ENCODE assay signal across 19 cellular contexts in the genomic region with DNA sequence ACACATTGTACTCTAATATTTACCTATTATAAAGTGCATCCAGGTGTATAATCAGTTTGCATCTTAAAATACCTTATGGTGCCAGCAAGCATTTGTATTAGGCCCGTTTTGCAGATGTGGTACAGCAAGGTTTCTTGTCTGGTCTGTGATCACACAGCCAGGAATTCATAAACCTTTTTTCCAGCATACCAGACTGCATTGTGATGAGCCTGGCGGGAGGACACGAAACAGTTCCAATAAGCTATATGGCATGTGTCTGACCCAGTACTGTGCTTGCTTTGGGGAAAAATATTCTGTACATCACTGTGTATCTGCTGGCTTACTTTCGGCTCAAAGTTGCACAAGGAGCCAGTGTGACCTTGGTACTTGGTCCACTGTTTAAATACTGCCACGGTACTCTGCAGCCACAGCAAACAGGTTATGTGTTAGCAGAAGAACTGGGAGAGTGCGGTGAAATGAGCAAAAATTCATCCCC. TPM values are rescaled to one million over a fixed set of nuclear protein-coding genes. Genes with fewer than 3 reads are reported as not detected.
DNase-seq lines count a peak whose midpoint lies in the region; ATAC-seq and TF ChIP-seq lines count a peak whose summit lies in the region.
"Had no signal": no experiment of that assay in that cellular context is flagged by ENCODE, and none has a peak within 500 bp of the region (broad histone marks: within the 10 kb centered on the region; RNA-seq: fewer than 3 reads in every experiment).

No MANE protein-coding gene starts in this region.

- TF ChIP-seq CTCF in C4-2B (conservative IDR thresholded peaks at IDR 0.05) (no peak), WTC11 (IDR thresholded peaks at IDR 0.05) (no peak)

- H3K4me3 Mint-ChIP-seq in WTC11, result no peak overlapping the region
- no peak overlapping the region for H3K4me3 Mint-ChIP-seq in activated naive CD8-positive, alpha-beta T cell treated with anti-CD3 and anti-CD28 coated beads for 36 hours
- H3K4me3 Mint-ChIP-seq: B cell; CD4-positive, alpha-beta memory T cell; T-helper 17 cell had no signal

- POLR2A ChIA-PET in WTC11 (lab: Charles Lee), result interaction anchor here (1.1 kb wide), 1 partner anchor 13 kb away, joined by 3 read pairs; no protein-coding TSS in a partner anchor

- peak overlapping the region; percentile 49; the same call in 1 of the 2 replicates for H3K27ac ChIP-seq in C4-2B
- H3K27ac ChIP-seq in mesodermal cell (ENCODE audit: low read depth, low read length, severe bottlenecking), result peak overlapping the region; percentile 78
- H3K27ac ChIP-seq: KMS-11 had no signal

- H3K9me3 Mint-ChIP-seq in WTC11, result peaks cover 7% of the 10 kb centered on the region; the same call in 1 of the 2 replicates
- peaks cover 4% of the 10 kb centered on the region for H3K9me3 Mint-ChIP-seq in activated naive CD8-positive, alpha-beta T cell treated with anti-CD3 and anti-CD28 coated beads for 36 hours
- H3K9me3 Mint-ChIP-seq: CD4-positive, alpha-beta memory T cell had no signal

- H3K9me3 ChIP-seq in mesodermal cell (ENCODE audit: control insufficient read depth, low read length), result no peaks in the 10 kb centered on the region
- H3K9me3 ChIP-seq: HAP-1, MG63 had no signal

- no peak for ATAC-seq in WTC11
- no peak for ATAC-seq in HG02970 (IDR thresholded peaks at IDR 0.05; ENCODE audit: low FRiP score, unreplicated experiment)
- ATAC-seq: T-helper 17 cell had no signal

- H3K4me3 ChIP-seq in mesodermal cell (ENCODE audit: extremely low read depth, insufficient read depth, low read length, poor library complexity, severe bottlenecking), result no peak overlapping the region
- H3K4me3 ChIP-seq: HAP-1, MG63 had no signal

- peak; percentile 70 for DNase-seq in DMS53 (lab: John Stamatoyannopoulos, UW)
- no peak for DNase-seq in WTC11 (ENCODE audit: low spot score)
- DNase-seq in activated naive CD8-positive, alpha-beta T cell treated with anti-CD3 and anti-CD28 coated beads for 36 hours, result no peak
- DNase-seq in stimulated activated CD4-positive, alpha-beta T cell treated with anti-CD3 and anti-CD28 coated beads, Interleukin-4, amount 100 ng/mL, for 4 hours, result no peak
- DNase-seq: CD4-positive, alpha-beta memory T cell; GF-D8; MG63; NCI-H1092; NCI-H187 treated with DMSO at 0.1 percent for 48 hours; NCI-H345; RPMI8226; T-helper 17 cell had no signal

- H3K27ac Mint-ChIP-seq in WTC11, result no peak overlapping the region
- H3K27ac Mint-ChIP-seq in activated naive CD8-positive, alpha-beta T cell treated with anti-CD3 and anti-CD28 coated beads for 36 hours, result no peak overlapping the region
- H3K27ac Mint-ChIP-seq: B cell; CD4-positive, alpha-beta memory T cell; T-helper 17 cell had no signal

- peaks cover 22% of the 10 kb centered on the region for H3K4me1 ChIP-seq in mesodermal cell (ENCODE audit: control insufficient read depth, insufficient read depth, low read length, poor library complexity, severe bottlenecking)

- peaks cover 3% of the 10 kb centered on the region; the same call in 1 of the 2 replicates for H3K36me3 Mint-ChIP-seq in WTC11
- H3K36me3 Mint-ChIP-seq in activated naive CD8-positive, alpha-beta T cell treated with anti-CD3 and anti-CD28 coated beads for 36 hours, result no peaks in the 10 kb centered on the region
- H3K36me3 Mint-ChIP-seq: CD4-positive, alpha-beta memory T cell had no signal

- no peaks in the 10 kb centered on the region for H3K36me3 ChIP-seq in mesodermal cell (ENCODE audit: control insufficient read depth, insufficient read depth, low read length)
- H3K36me3 ChIP-seq: HAP-1, MG63 had no signal

- H3K27me3 Mint-ChIP-seq in WTC11 (ENCODE audit: low read depth), result no peaks in the 10 kb centered on the region
- no peaks in the 10 kb centered on the region for H3K27me3 Mint-ChIP-seq in activated naive CD8-positive, alpha-beta T cell treated with anti-CD3 and anti-CD28 coated beads for 36 hours
- H3K27me3 Mint-ChIP-seq: CD4-positive, alpha-beta memory T cell; T-helper 17 cell had no signal

- CTCF ChIA-PET in WTC11 (lab: Charles Lee), result interaction anchor here (1.2 kb wide), 2 partner anchors 9 to 13 kb away, joined by 3 read pairs; no protein-coding TSS in a partner anchor

- whole genome bisulfite sequencing in mesodermal cell (ENCODE audit: insufficient coverage in 2 of 2), 2 experiments, result 93 to 94% methylated on average over 6 of the region's 6 CpGs

- H3K4me1 Mint-ChIP-seq in WTC11, result peaks cover 13% of the 10 kb centered on the region
- peaks cover 11% of the 10 kb centered on the region for H3K4me1 Mint-ChIP-seq in activated naive CD8-positive, alpha-beta T cell treated with anti-CD3 and anti-CD28 coated beads for 36 hours
- H3K4me1 Mint-ChIP-seq: B cell, T-helper 17 cell had no signal

TF ChIP-seq in WTC11, 78 proteins besides CTCF, POLR2A, EP300 and RAD21:
- TF ChIP-seq ZNF317 (CRISPR knock-in tag; IDR thresholded peaks at IDR 0.05; ENCODE audit: borderline replicate concordance, low read depth), result no peak
- 0 out of 2 replicates have a peak, but pooled peaks have one; percentile 46 for TF ChIP-seq GABPB1 (CRISPR knock-in tag; IDR thresholded peaks at IDR 0.05)

RNA-seq across cellular contexts. Expression of gene CHN2, which starts 36.3 kb away (rescaled TPM):
- total RNA-seq in WTC11 (2021), result 5.0 to 6.6 TPM (median 5.9 TPM) in 3 replicates
- polyA plus RNA-seq in mesodermal cell (2013, experiment 1 of 2), result 4.3 TPM
- 3.9 TPM for polyA plus RNA-seq in mesodermal cell (2013, experiment 2 of 2)
- total RNA-seq in activated naive CD8-positive, alpha-beta T cell treated with anti-CD3 and anti-CD28 coated beads for 36 hours, result 1 to 10 TPM in 1 of 2 experiments, under 1 TPM in 1; 0.80 to 1.6 TPM
- polyA plus RNA-seq: AG04450 had no signal
